In genomic region chr20:54004397-54004940, GRCh38 we compare ENCODE assay signal across 13 cellular contexts.
A peak's percentile ranks its signal among the peaks of the same experiment; 100 is the strongest.
DNase-seq lines count a peak whose midpoint lies in the region; ATAC-seq and TF ChIP-seq lines count a peak whose summit lies in the region.
"Had no signal": no experiment of that assay in that cellular context is flagged by ENCODE, and none has a peak within 500 bp of the region (broad histone marks: within the 10 kb centered on the region; RNA-seq: fewer than 3 reads in every experiment).

No MANE protein-coding gene starts in this region.

- intact Hi-C loops in CD4-positive, alpha-beta T cell (cut with DNase I, micrococcal nuclease) = no loop called here

- CTCF ChIA-PET in CD4-positive, alpha-beta T cell (lab: Charles Lee) = interaction anchor here (0.6 kb wide), 1 partner anchor 1526 kb away, joined by 3 read pairs; no protein-coding TSS in a partner anchor

- H3K9me3 Mint-ChIP-seq in CD4-positive, alpha-beta T cell = peaks cover 8% of the 10 kb centered on the region
- H3K9me3 Mint-ChIP-seq: GM23338 had no signal

- no peak for TF ChIP-seq CTCF in CD4-positive, alpha-beta T cell (IDR thresholded peaks at IDR 0.05)

- no peaks in the 10 kb centered on the region for H3K27me3 ChIP-seq in CD4-positive, alpha-beta T cell (ENCODE audit: control insufficient read depth, insufficient read depth, low read length)

- no peaks in the 10 kb centered on the region for H3K36me3 Mint-ChIP-seq in CD4-positive, alpha-beta T cell (ENCODE audit: low read depth)

- no peak overlapping the region for H3K4me3 Mint-ChIP-seq in CD4-positive, alpha-beta T cell
- H3K4me3 Mint-ChIP-seq: activated naive CD4-positive, alpha-beta T cell treated with anti-CD3 and anti-CD28 coated beads, Interleukin-2, amount 10 ng/mL, durations not matched to agents 7 days and 5 days; GM23338 had no signal

- peaks cover 29% of the 10 kb centered on the region for H3K27me3 Mint-ChIP-seq in CD4-positive, alpha-beta T cell

- POLR2A ChIA-PET in CD4-positive, alpha-beta T cell (lab: Charles Lee) = no interaction called here

- H3K27ac ChIP-seq in CD4-positive, alpha-beta T cell (ENCODE audit: low read depth, low read length) = no peak overlapping the region
- H3K27ac ChIP-seq: skin epidermis had no signal

- H3K9me3 ChIP-seq in CD4-positive, alpha-beta T cell (ENCODE audit: control insufficient read depth, low read length) = peaks cover 21% of the 10 kb centered on the region

- no peak overlapping the region for H3K27ac Mint-ChIP-seq in CD4-positive, alpha-beta T cell
- H3K27ac Mint-ChIP-seq: activated naive CD4-positive, alpha-beta T cell treated with anti-CD3 and anti-CD28 coated beads, Interleukin-2, amount 10 ng/mL, durations not matched to agents 7 days and 5 days; GM23338 had no signal

- H3K4me1 Mint-ChIP-seq in CD4-positive, alpha-beta T cell (ENCODE audit: low read depth) = no peaks in the 10 kb centered on the region
- H3K4me1 Mint-ChIP-seq: GM23338 had no signal

- DNase-seq in effector CD8-positive, alpha-beta T cell (lab: John Stamatoyannopoulos, UW) = no peak
- DNase-seq in GM03348 (ENCODE audit: low spot score) = no peak
- no peak for DNase-seq in pons (ENCODE audit: low spot score)
- no peak for DNase-seq in CD4-positive, alpha-beta T cell
- DNase-seq: activated naive CD4-positive, alpha-beta T cell treated with anti-CD3 and anti-CD28 coated beads, Interleukin-2, amount 10 ng/mL, durations not matched to agents 7 days and 5 days; hypothalamus; stimulated activated naive CD4-positive, alpha-beta T cell had no signal

- ATAC-seq in GM18499 (IDR thresholded peaks at IDR 0.05; ENCODE audit: insufficient read depth, unreplicated experiment) (peak; percentile 78), GM19395 (IDR thresholded peaks at IDR 0.05; ENCODE audit: unreplicated experiment) (peak; percentile 98), HG02884 (IDR thresholded peaks at IDR 0.05; ENCODE audit: unreplicated experiment) (peak; percentile 98), HG03575 (IDR thresholded peaks at IDR 0.05; ENCODE audit: extremely low read depth, insufficient number of reproducible peaks, low FRiP score, unreplicated experiment) (peak; percentile 94)
- no peak for ATAC-seq in CD4-positive, alpha-beta T cell (ENCODE audit: poor library complexity)
- ATAC-seq: GM23338 had no signal
